1 cellular context compared by ENCODE assay signal in genomic region chr15:31306426-31307269, GRCh38.
TF ChIP-seq lines count a peak whose summit lies in the region.

No MANE protein-coding gene starts in this region.

TF ChIP-seq in H1, 55 proteins besides CTCF, POLR2A, EP300 and RAD21 (continued from another document):
- TF ChIP-seq, protein P1, sequence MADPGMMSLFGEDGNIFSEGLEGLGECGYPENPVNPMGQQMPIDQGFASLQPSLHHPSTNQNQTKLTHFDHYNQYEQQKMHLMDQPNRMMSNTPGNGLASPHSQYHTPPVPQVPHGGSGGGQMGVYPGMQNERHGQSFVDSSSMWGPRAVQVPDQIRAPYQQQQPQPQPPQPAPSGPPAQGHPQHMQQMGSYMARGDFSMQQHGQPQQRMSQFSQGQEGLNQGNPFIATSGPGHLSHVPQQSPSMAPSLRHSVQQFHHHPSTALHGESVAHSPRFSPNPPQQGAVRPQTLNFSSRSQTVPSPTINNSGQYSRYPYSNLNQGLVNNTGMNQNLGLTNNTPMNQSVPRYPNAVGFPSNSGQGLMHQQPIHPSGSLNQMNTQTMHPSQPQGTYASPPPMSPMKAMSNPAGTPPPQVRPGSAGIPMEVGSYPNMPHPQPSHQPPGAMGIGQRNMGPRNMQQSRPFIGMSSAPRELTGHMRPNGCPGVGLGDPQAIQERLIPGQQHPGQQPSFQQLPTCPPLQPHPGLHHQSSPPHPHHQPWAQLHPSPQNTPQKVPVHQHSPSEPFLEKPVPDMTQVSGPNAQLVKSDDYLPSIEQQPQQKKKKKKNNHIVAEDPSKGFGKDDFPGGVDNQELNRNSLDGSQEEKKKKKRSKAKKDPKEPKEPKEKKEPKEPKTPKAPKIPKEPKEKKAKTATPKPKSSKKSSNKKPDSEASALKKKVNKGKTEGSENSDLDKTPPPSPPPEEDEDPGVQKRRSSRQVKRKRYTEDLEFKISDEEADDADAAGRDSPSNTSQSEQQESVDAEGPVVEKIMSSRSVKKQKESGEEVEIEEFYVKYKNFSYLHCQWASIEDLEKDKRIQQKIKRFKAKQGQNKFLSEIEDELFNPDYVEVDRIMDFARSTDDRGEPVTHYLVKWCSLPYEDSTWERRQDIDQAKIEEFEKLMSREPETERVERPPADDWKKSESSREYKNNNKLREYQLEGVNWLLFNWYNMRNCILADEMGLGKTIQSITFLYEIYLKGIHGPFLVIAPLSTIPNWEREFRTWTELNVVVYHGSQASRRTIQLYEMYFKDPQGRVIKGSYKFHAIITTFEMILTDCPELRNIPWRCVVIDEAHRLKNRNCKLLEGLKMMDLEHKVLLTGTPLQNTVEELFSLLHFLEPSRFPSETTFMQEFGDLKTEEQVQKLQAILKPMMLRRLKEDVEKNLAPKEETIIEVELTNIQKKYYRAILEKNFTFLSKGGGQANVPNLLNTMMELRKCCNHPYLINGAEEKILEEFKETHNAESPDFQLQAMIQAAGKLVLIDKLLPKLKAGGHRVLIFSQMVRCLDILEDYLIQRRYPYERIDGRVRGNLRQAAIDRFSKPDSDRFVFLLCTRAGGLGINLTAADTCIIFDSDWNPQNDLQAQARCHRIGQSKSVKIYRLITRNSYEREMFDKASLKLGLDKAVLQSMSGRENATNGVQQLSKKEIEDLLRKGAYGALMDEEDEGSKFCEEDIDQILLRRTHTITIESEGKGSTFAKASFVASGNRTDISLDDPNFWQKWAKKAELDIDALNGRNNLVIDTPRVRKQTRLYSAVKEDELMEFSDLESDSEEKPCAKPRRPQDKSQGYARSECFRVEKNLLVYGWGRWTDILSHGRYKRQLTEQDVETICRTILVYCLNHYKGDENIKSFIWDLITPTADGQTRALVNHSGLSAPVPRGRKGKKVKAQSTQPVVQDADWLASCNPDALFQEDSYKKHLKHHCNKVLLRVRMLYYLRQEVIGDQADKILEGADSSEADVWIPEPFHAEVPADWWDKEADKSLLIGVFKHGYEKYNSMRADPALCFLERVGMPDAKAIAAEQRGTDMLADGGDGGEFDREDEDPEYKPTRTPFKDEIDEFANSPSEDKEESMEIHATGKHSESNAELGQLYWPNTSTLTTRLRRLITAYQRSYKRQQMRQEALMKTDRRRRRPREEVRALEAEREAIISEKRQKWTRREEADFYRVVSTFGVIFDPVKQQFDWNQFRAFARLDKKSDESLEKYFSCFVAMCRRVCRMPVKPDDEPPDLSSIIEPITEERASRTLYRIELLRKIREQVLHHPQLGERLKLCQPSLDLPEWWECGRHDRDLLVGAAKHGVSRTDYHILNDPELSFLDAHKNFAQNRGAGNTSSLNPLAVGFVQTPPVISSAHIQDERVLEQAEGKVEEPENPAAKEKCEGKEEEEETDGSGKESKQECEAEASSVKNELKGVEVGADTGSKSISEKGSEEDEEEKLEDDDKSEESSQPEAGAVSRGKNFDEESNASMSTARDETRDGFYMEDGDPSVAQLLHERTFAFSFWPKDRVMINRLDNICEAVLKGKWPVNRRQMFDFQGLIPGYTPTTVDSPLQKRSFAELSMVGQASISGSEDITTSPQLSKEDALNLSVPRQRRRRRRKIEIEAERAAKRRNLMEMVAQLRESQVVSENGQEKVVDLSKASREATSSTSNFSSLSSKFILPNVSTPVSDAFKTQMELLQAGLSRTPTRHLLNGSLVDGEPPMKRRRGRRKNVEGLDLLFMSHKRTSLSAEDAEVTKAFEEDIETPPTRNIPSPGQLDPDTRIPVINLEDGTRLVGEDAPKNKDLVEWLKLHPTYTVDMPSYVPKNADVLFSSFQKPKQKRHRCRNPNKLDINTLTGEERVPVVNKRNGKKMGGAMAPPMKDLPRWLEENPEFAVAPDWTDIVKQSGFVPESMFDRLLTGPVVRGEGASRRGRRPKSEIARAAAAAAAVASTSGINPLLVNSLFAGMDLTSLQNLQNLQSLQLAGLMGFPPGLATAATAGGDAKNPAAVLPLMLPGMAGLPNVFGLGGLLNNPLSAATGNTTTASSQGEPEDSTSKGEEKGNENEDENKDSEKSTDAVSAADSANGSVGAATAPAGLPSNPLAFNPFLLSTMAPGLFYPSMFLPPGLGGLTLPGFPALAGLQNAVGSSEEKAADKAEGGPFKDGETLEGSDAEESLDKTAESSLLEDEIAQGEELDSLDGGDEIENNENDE (IDR thresholded peaks at IDR 0.05; ENCODE audit: insufficient replicate concordance, low read length) = no peak
- TF ChIP-seq ATF2 (IDR thresholded peaks at IDR 0.05; ENCODE audit: low read length) = no peak
- peak; percentile 56; the same call in 1 of the 2 replicates for TF ChIP-seq RBBP5 (IDR thresholded peaks at IDR 0.05; ENCODE audit: borderline replicate concordance, low read depth, low read length)
- TF ChIP-seq KDM4A (IDR thresholded peaks at IDR 0.05; ENCODE audit: low read depth, low read length, severe bottlenecking) = peak; percentile 8
- TF ChIP-seq TEAD4 (IDR thresholded peaks at IDR 0.05; ENCODE audit: low read depth, low read length) = 0 out of 2 replicates have a peak, but pooled peaks have one; percentile 1
- peak; percentile 48 for TF ChIP-seq ASH2L (IDR thresholded peaks at IDR 0.05; ENCODE audit: low read length)
- TF ChIP-seq TAF7 (optimal IDR thresholded peaks at IDR 0.05; ENCODE audit: borderline replicate concordance, low read depth, low read length) = no peak
- peak in 1 of 2 experiments; percentile 1; a peak in 1 of 4 replicates for TF ChIP-seq SIN3A (conservative IDR thresholded peaks at IDR 0.05 in 1 of 2, IDR thresholded peaks at IDR 0.05 in 1 of 2; ENCODE audit: low read depth in 1 of 2, low read length in 2 of 2)
- peak; percentile 91 for TF ChIP-seq CTBP2 (IDR thresholded peaks at IDR 0.05; ENCODE audit: borderline replicate concordance, insufficient read depth, insufficient read length, low read length)
- TF ChIP-seq KDM1A (IDR thresholded peaks at IDR 0.05; ENCODE audit: borderline replicate concordance, low read length) = peak; percentile 91; the same call in 1 of the 2 replicates
- no peak for TF ChIP-seq KDM5A (IDR thresholded peaks at IDR 0.05; ENCODE audit: low read length)
- TF ChIP-seq, protein P2, sequence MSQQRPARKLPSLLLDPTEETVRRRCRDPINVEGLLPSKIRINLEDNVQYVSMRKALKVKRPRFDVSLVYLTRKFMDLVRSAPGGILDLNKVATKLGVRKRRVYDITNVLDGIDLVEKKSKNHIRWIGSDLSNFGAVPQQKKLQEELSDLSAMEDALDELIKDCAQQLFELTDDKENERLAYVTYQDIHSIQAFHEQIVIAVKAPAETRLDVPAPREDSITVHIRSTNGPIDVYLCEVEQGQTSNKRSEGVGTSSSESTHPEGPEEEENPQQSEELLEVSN (IDR thresholded peaks at IDR 0.05) = peak; percentile 95
- TF ChIP-seq JUN (IDR thresholded peaks at IDR 0.05; ENCODE audit: low read depth, low read length) = no peak
- TF ChIP-seq, protein P3, sequence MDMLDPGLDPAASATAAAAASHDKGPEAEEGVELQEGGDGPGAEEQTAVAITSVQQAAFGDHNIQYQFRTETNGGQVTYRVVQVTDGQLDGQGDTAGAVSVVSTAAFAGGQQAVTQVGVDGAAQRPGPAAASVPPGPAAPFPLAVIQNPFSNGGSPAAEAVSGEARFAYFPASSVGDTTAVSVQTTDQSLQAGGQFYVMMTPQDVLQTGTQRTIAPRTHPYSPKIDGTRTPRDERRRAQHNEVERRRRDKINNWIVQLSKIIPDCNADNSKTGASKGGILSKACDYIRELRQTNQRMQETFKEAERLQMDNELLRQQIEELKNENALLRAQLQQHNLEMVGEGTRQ (IDR thresholded peaks at IDR 0.05; ENCODE audit: low read length) = no peak
- peak; percentile 47 for TF ChIP-seq TAF1 (IDR thresholded peaks at IDR 0.05; ENCODE audit: low read depth, low read length)
- TF ChIP-seq CBX8 (IDR thresholded peaks at IDR 0.05; ENCODE audit: borderline replicate concordance, low read depth, low read length) = no peak
- no peak for TF ChIP-seq CHD1 (IDR thresholded peaks at IDR 0.05; ENCODE audit: low read depth, low read length)
- TF ChIP-seq SP2 (IDR thresholded peaks at IDR 0.05; ENCODE audit: low read length) = no peak
- no peak for TF ChIP-seq ZNF274 (IDR thresholded peaks at IDR 0.05; ENCODE audit: borderline replicate concordance, extremely low read depth, low read length)
- no peak for TF ChIP-seq BRCA1 (IDR thresholded peaks at IDR 0.05; ENCODE audit: low read depth, low read length)
- TF ChIP-seq BCL11A (IDR thresholded peaks at IDR 0.05; ENCODE audit: low read depth in 2 of 2, low read length in 2 of 2) = no peak
- no peak for TF ChIP-seq SUZ12 (IDR thresholded peaks at IDR 0.05; ENCODE audit: low read length)
- TF ChIP-seq SIRT6 (IDR thresholded peaks at IDR 0.05; ENCODE audit: low read length) = no peak
- TF ChIP-seq RFX5 (IDR thresholded peaks at IDR 0.05; ENCODE audit: borderline replicate concordance, low read depth, low read length) = no peak
- no peak for TF ChIP-seq HDAC6 (IDR thresholded peaks at IDR 0.05; ENCODE audit: low read depth, low read length)
- no peak for TF ChIP-seq SAP30 (IDR thresholded peaks at IDR 0.05; ENCODE audit: insufficient read depth, insufficient replicate concordance, low read length)
- TF ChIP-seq SRF (IDR thresholded peaks at IDR 0.05; ENCODE audit: low read depth, low read length) = peak; percentile 28; the same call in 1 of the 2 replicates
- no peak for TF ChIP-seq RNF2 (IDR thresholded peaks at IDR 0.05; ENCODE audit: borderline replicate concordance, low read depth, low read length, missing control alignments, poor library complexity, severe bottlenecking)
- no peak for TF ChIP-seq GTF2F1 (IDR thresholded peaks at IDR 0.05; ENCODE audit: borderline replicate concordance, low read depth, low read length)
- peak; percentile 67 for TF ChIP-seq TBP (IDR thresholded peaks at IDR 0.05; ENCODE audit: low read depth, low read length)
- no peak for TF ChIP-seq BACH1 (IDR thresholded peaks at IDR 0.05; ENCODE audit: low read length)
- TF ChIP-seq FOSL1 (IDR thresholded peaks at IDR 0.05; ENCODE audit: insufficient read depth, low read depth, low read length) = no peak
- 0 out of 2 replicates have a peak, but pooled peaks have one; percentile 45 for TF ChIP-seq SP1 (IDR thresholded peaks at IDR 0.05; ENCODE audit: low read depth, low read length)
- peak; percentile 60; the same call in 1 of the 2 replicates for TF ChIP-seq EGR1 (IDR thresholded peaks at IDR 0.05; ENCODE audit: borderline replicate concordance, low read depth, low read length)
- no peak for TF ChIP-seq CBX5 (IDR thresholded peaks at IDR 0.05; ENCODE audit: low read depth, low read length)
- TF ChIP-seq TCF12 (IDR thresholded peaks at IDR 0.05; ENCODE audit: low read depth, low read length) = 0 out of 2 replicates have a peak, but pooled peaks have one; percentile 65
- no peak for TF ChIP-seq NRF1 (IDR thresholded peaks at IDR 0.05; ENCODE audit: low read depth, low read length)
- no peak for TF ChIP-seq POLR2AphosphoS5 (IDR thresholded peaks at IDR 0.05; ENCODE audit: low read depth, low read length)
- TF ChIP-seq POU5F1 (IDR thresholded peaks at IDR 0.05; ENCODE audit: low read depth, low read length) = peak; percentile 100
- no peak; the same call in 1 of the 2 replicates for TF ChIP-seq CREB1 (IDR thresholded peaks at IDR 0.05)
- TF ChIP-seq, protein P4, sequence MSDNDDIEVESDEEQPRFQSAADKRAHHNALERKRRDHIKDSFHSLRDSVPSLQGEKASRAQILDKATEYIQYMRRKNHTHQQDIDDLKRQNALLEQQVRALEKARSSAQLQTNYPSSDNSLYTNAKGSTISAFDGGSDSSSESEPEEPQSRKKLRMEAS (IDR thresholded peaks at IDR 0.05) = peak; percentile 97
- peak in 1 of 2 experiments; percentile 50; a peak in 2 of 4 replicates for TF ChIP-seq HDAC2 (IDR thresholded peaks at IDR 0.05; ENCODE audit: borderline replicate concordance in 1 of 2, low read depth in 2 of 2, low read length in 2 of 2)
- TF ChIP-seq SP4 (IDR thresholded peaks at IDR 0.05; ENCODE audit: low read length) = no peak
